In genomic region chr13:99500839-99501134, GRCh38 we compare ENCODE assay signal across 8 cellular contexts. TPM values are rescaled to one million over a fixed set of nuclear protein-coding genes. Genes with fewer than 3 reads are reported as not detected.
A peak's percentile ranks its signal among the peaks of the same experiment; 100 is the strongest.
DNase-seq lines count a peak whose midpoint lies in the region; ATAC-seq and TF ChIP-seq lines count a peak whose summit lies in the region.

No MANE protein-coding gene starts in this region.

- TF ChIP-seq POLR2A in body of pancreas (IDR thresholded peaks at IDR 0.05), result no peak

- no peak for TF ChIP-seq CTCF in body of pancreas (IDR thresholded peaks at IDR 0.05)

- H3K9me3 ChIP-seq in body of pancreas (no peaks in the 10 kb centered on the region), mononuclear cell (ENCODE audit: low read depth, low read length) (no peaks in the 10 kb centered on the region)

- WGBS in body of pancreas, 2 donors, result 0 to 1% methylated on average over 7 of the region's 7 CpGs

- peak; percentile 75 for DNase-seq in NCI-H2227 treated with DMSO at 0.1 percent for 48 hours (lab: John Stamatoyannopoulos, UW)
- no peak for DNase-seq in NCI-H2227 (lab: John Stamatoyannopoulos, UW; ENCODE audit: unreplicated experiment)
- no peak for DNase-seq in body of pancreas
- DNase-seq in NCI-H1092 (lab: John Stamatoyannopoulos, UW), result no peak
- no peak for DNase-seq in activated gamma-delta T cell treated with Interleukin-2 at 50 U/mL for 16 hours

- intact Hi-C loops in body of pancreas (cut with DNase I), result no loop called here

- H3K4me1 ChIP-seq in body of pancreas, result peaks cover 55% of the 10 kb centered on the region
- H3K4me1 ChIP-seq in mononuclear cell (ENCODE audit: insufficient read depth, low read length), result peaks cover 78% of the 10 kb centered on the region

- H3K27ac ChIP-seq in body of pancreas, result peak overlapping the region; percentile 79 to 98 (median 88)

- H3K36me3 ChIP-seq in body of pancreas (replicated peaks in 1 of 2; ENCODE audit: insufficient read depth in 1 of 2, low read depth in 2 of 2), result no peaks in the 10 kb centered on the region

- H3K4me3 ChIP-seq in body of pancreas (peak overlapping the region; percentile 26 to 84), mononuclear cell (ENCODE audit: low read length) (peak overlapping the region; percentile 95)

- ATAC-seq in HG03354 (IDR thresholded peaks at IDR 0.05; ENCODE audit: poor library complexity, severe bottlenecking, unreplicated experiment), result peak; percentile 7
- ATAC-seq in body of pancreas, result peak; percentile 4
- no peak for ATAC-seq in HG03521 (IDR thresholded peaks at IDR 0.05; ENCODE audit: unreplicated experiment)

- H3K27me3 ChIP-seq in body of pancreas (no peaks in the 10 kb centered on the region), mononuclear cell (ENCODE audit: insufficient read depth, low read length) (no peaks in the 10 kb centered on the region)

RNA-seq across cellular contexts. Expression of gene TM9SF2, which starts 0.5 kb away (rescaled TPM):
- 10 to 100 TPM; 49.8 to 63.6 TPM for total RNA-seq in body of pancreas
- total RNA-seq in mononuclear cell, result 78.6 TPM
